In genomic region chr14:73764406-73764805, GRCh38 we compare ENCODE assay signal across 10 cellular contexts. TPM values are rescaled to one million over a fixed set of nuclear protein-coding genes. Genes with fewer than 3 reads are reported as not detected.
DNase-seq lines count a peak whose midpoint lies in the region; ATAC-seq and TF ChIP-seq lines count a peak whose summit lies in the region.
"Had no signal": no experiment of that assay in that cellular context is flagged by ENCODE, and none has a peak within 500 bp of the region (broad histone marks: within the 10 kb centered on the region; RNA-seq: fewer than 3 reads in every experiment).

No MANE protein-coding gene starts in this region.

- WGBS in heart left ventricle, 4 donors: 45 to 63% (median 53%) methylated on average over 4 of the region's 4 CpGs
- WGBS in upper lobe of left lung, 2 donors: 55 to 66% methylated on average over 4 of the region's 4 CpGs

- intact Hi-C loops in heart left ventricle (cut with DNase I): loop anchor here in 1 of 10 donors (10.0 kb wide), 1 partner anchor 60 kb away; no protein-coding TSS in a partner anchor
- intact Hi-C loops in cardiac septum (cut with DNase I): no loop called here
- intact Hi-C loops in dendritic cell treated with granulocyte-macrophage colony-stimulating factor and Interleukin-4, amounts not matched to agents 40 ng/mL and 50 ng/mL, for 4 days (cut with micrococcal nuclease): no loop called here

- no peak for TF ChIP-seq EP300 in upper lobe of left lung (IDR thresholded peaks at IDR 0.05)

- peak overlapping the region in 1 of 12 donors; percentile 13 for H3K4me3 ChIP-seq in heart left ventricle
- H3K4me3 ChIP-seq in upper lobe of left lung: no peak overlapping the region
- no peak overlapping the region for H3K4me3 ChIP-seq in H7 (ENCODE audit: insufficient read depth, low read depth, low read length)

- peaks cover 87% of the 10 kb centered on the region for H3K4me1 Mint-ChIP-seq in dendritic cell treated with granulocyte-macrophage colony-stimulating factor and Interleukin-4, amounts not matched to agents 40 ng/mL and 50 ng/mL, for 4 days (ENCODE audit: low read depth)
- peaks cover 64 to 90% (median 71%) of the 10 kb centered on the region in 3 donors for H3K4me1 Mint-ChIP-seq in naive B cell

- H3K36me3 ChIP-seq in heart left ventricle: no peaks in the 10 kb centered on the region
- no peaks in the 10 kb centered on the region for H3K36me3 ChIP-seq in upper lobe of left lung
- H3K36me3 ChIP-seq in H7 (replicated peaks; ENCODE audit: control insufficient read depth, insufficient read depth, low read length): no peaks in the 10 kb centered on the region

- TF ChIP-seq POLR2A in heart left ventricle (IDR thresholded peaks at IDR 0.05) (no peak), upper lobe of left lung (IDR thresholded peaks at IDR 0.05) (no peak)

- H3K9me3 Mint-ChIP-seq in dendritic cell treated with granulocyte-macrophage colony-stimulating factor and Interleukin-4, amounts not matched to agents 40 ng/mL and 50 ng/mL, for 4 days: no peaks in the 10 kb centered on the region
- no peaks in the 10 kb centered on the region for H3K9me3 Mint-ChIP-seq in naive B cell

- TF ChIP-seq CTCF in heart left ventricle (IDR thresholded peaks at IDR 0.05) (no peak), upper lobe of left lung (IDR thresholded peaks at IDR 0.05) (no peak)

- H3K9me3 ChIP-seq in heart left ventricle (no peaks in the 10 kb centered on the region), upper lobe of left lung (no peaks in the 10 kb centered on the region)

- H3K4me3 Mint-ChIP-seq in dendritic cell treated with granulocyte-macrophage colony-stimulating factor and Interleukin-4, amounts not matched to agents 40 ng/mL and 50 ng/mL, for 4 days: no peak overlapping the region
- H3K4me3 Mint-ChIP-seq in naive B cell: peak overlapping the region in 4 of 8 donors; percentile 27 to 73 (median 50)

- H3K4me1 ChIP-seq in heart left ventricle: peaks cover 20 to 89% (median 79%) of the 10 kb centered on the region in 12 donors
- H3K4me1 ChIP-seq in upper lobe of left lung: peaks cover 66 to 83% (median 79%) of the 10 kb centered on the region in 4 donors

- H3K27me3 ChIP-seq in heart left ventricle: no peaks in the 10 kb centered on the region
- no peaks in the 10 kb centered on the region for H3K27me3 ChIP-seq in upper lobe of left lung
- H3K27me3 ChIP-seq in H7 (ENCODE audit: control insufficient read depth, insufficient read depth, low read length): peaks cover 2% of the 10 kb centered on the region

- H3K36me3 Mint-ChIP-seq in dendritic cell treated with granulocyte-macrophage colony-stimulating factor and Interleukin-4, amounts not matched to agents 40 ng/mL and 50 ng/mL, for 4 days (ENCODE audit: low read depth): no peaks in the 10 kb centered on the region
- H3K36me3 Mint-ChIP-seq in naive B cell: no peaks in the 10 kb centered on the region

- ATAC-seq in heart left ventricle (peak in 1 of 4 donors; percentile 2), naive B cell (ENCODE audit: low read depth in 2 of 2) (no peak), upper lobe of left lung (ENCODE audit: low FRiP score in 2 of 2) (no peak), GM19351 (IDR thresholded peaks at IDR 0.05; ENCODE audit: unreplicated experiment) (no peak), HG03354 (IDR thresholded peaks at IDR 0.05; ENCODE audit: poor library complexity, severe bottlenecking, unreplicated experiment) (no peak)

- H3K27ac ChIP-seq in heart left ventricle (peak overlapping the region; percentile 24 to 100 (median 78)), upper lobe of left lung (peak overlapping the region; percentile 71 to 98 (median 87))

- H3K27me3 Mint-ChIP-seq in dendritic cell treated with granulocyte-macrophage colony-stimulating factor and Interleukin-4, amounts not matched to agents 40 ng/mL and 50 ng/mL, for 4 days: no peaks in the 10 kb centered on the region
- no peaks in the 10 kb centered on the region for H3K27me3 Mint-ChIP-seq in naive B cell

- DNase-seq in heart left ventricle (peak in 2 of 5 donors; percentile 53 to 56), cardiac septum (ENCODE audit: low spot score) (no peak), naive B cell (no peak), upper lobe of left lung (no peak), H7 (no peak)
- DNase-seq: NCI-H2227 treated with DMSO at 0.1 percent for 48 hours, SHP77 had no signal

- peak overlapping the region; percentile 83 for H3K27ac Mint-ChIP-seq in dendritic cell treated with granulocyte-macrophage colony-stimulating factor and Interleukin-4, amounts not matched to agents 40 ng/mL and 50 ng/mL, for 4 days
- peak overlapping the region; percentile 83 to 99 (median 96) for H3K27ac Mint-ChIP-seq in naive B cell

RNA-seq across cellular contexts. Expression of gene PNMA1, which starts 50.2 kb away (rescaled TPM):
- total RNA-seq in heart left ventricle (10 to 100 TPM; 14.5 to 32.3 (median 25.9) TPM), cardiac septum (45.9 TPM), upper lobe of left lung (10 to 100 TPM in 5 of 6 donors, 1 to 10 TPM in 1; 9.9 to 28.9 (median 15.2) TPM)
- polyA plus RNA-seq in heart left ventricle (10 to 100 TPM in 1 of 2 donors, 1 to 10 TPM in 1; 7.4 to 27.3 TPM), naive B cell (ENCODE audit: low read depth in 6 of 6) (10 to 100 TPM; 10.6 to 19.7 (median 15.4) TPM)
- total RNA-seq in H7 (2014; rRNA removed; shearing (Covaris generic)): 18.0 and 18.1 TPM in 2 replicates
